Comparison of ENCODE assay signal across 17 cellular contexts in genomic region chr16:22162658-22163009, GRCh38. TPM values are rescaled to one million over a fixed set of nuclear protein-coding genes. Genes with fewer than 3 reads are reported as not detected.
DNase-seq lines count a peak whose midpoint lies in the region; ATAC-seq and TF ChIP-seq lines count a peak whose summit lies in the region.
"Had no signal": no experiment of that assay in that cellular context is flagged by ENCODE, and none has a peak within 500 bp of the region (broad histone marks: within the 10 kb centered on the region; RNA-seq: fewer than 3 reads in every experiment).

No MANE protein-coding gene starts in this region.

- TF ChIP-seq CTCF in left ventricle myocardium inferior (IDR thresholded peaks at IDR 0.05; ENCODE audit: borderline replicate concordance): no peak
- no peak for TF ChIP-seq CTCF in heart right ventricle (IDR thresholded peaks at IDR 0.05)
- no peak for TF ChIP-seq CTCF in coronary artery (IDR thresholded peaks at IDR 0.05)
- TF ChIP-seq CTCF in upper lobe of right lung (IDR thresholded peaks at IDR 0.05): no peak

- H3K9ac ChIP-seq in mesendoderm (ENCODE audit: low read length): peak overlapping the region; percentile 24

- H3K4me1 ChIP-seq in left ventricle myocardium inferior: peaks cover 5% of the 10 kb centered on the region
- peaks cover 0 to 7% (median 0%) of the 10 kb centered on the region in 9 donors for H3K4me1 ChIP-seq in heart right ventricle
- no peaks in the 10 kb centered on the region for H3K4me1 ChIP-seq in mesendoderm (ENCODE audit: control insufficient read depth, low read depth, low read length)
- H3K4me1 ChIP-seq in upper lobe of right lung: no peaks in the 10 kb centered on the region

- H3K18ac ChIP-seq in mesendoderm (ENCODE audit: low read length): no peak overlapping the region

- no peak for ATAC-seq in heart right ventricle
- ATAC-seq in upper lobe of right lung: no peak

- no peak overlapping the region for H2AK5ac ChIP-seq in mesendoderm (ENCODE audit: low read length)

- H3K23ac ChIP-seq in mesendoderm (ENCODE audit: low read length): no peak overlapping the region

- H3K36me3 ChIP-seq in left ventricle myocardium inferior (no peaks in the 10 kb centered on the region), heart right ventricle (no peaks in the 10 kb centered on the region), mesendoderm (ENCODE audit: control insufficient read depth, insufficient read depth, low read length) (no peaks in the 10 kb centered on the region), upper lobe of right lung (no peaks in the 10 kb centered on the region)
- H3K36me3 ChIP-seq: ovary, WERI-Rb-1 had no signal

- no peak overlapping the region for H4K8ac ChIP-seq in mesendoderm (ENCODE audit: low read depth, low read length)

- H3K27ac ChIP-seq in left ventricle myocardium inferior (replicated peaks) (no peak overlapping the region), heart right ventricle (no peak overlapping the region), coronary artery (no peak overlapping the region), mesendoderm (ENCODE audit: low read depth, low read length) (no peak overlapping the region), upper lobe of right lung (no peak overlapping the region)
- H3K27ac ChIP-seq: ovary, RWPE1, WERI-Rb-1 had no signal

- H2BK15ac ChIP-seq in mesendoderm (replicated peaks; ENCODE audit: low read depth): no peak overlapping the region

- H3K9me3 ChIP-seq in left ventricle myocardium inferior (replicated peaks) (peaks cover 11% of the 10 kb centered on the region), heart right ventricle (peaks cover 0 to 9% (median 0%) of the 10 kb centered on the region in 11 donors), upper lobe of right lung (no peaks in the 10 kb centered on the region)
- H3K9me3 ChIP-seq: ovary had no signal

- no peak overlapping the region for H2BK5ac ChIP-seq in mesendoderm (ENCODE audit: low read length)

- intact Hi-C loops in left ventricle myocardium inferior (cut with micrococcal nuclease) (no loop called here), heart right ventricle (cut with DNase I) (loop anchor here in 1 of 10 donors (10.0 kb wide), 1 partner anchor 58 kb away; no protein-coding TSS in a partner anchor), upper lobe of right lung (cut with DNase I) (no loop called here)

- no peak overlapping the region for H2BK120ac ChIP-seq in mesendoderm (ENCODE audit: low read depth, low read length)

- no peaks in the 10 kb centered on the region for H3K79me1 ChIP-seq in mesendoderm (ENCODE audit: low read length)

- H3K27me3 ChIP-seq in left ventricle myocardium inferior (ENCODE audit: low read depth) (peaks cover 35% of the 10 kb centered on the region), heart right ventricle (peaks cover 0 to 33% (median 31%) of the 10 kb centered on the region in 7 donors), mesendoderm (ENCODE audit: insufficient read depth, low read length, poor library complexity) (no peaks in the 10 kb centered on the region), upper lobe of right lung (peaks cover 25% of the 10 kb centered on the region)
- H3K27me3 ChIP-seq: ovary had no signal

- no peak overlapping the region for H4K5ac ChIP-seq in mesendoderm (ENCODE audit: low read length)

- H3K4ac ChIP-seq in mesendoderm (ENCODE audit: low read depth, low read length): no peak overlapping the region

- peak overlapping the region; percentile 25 for H3K4me2 ChIP-seq in mesendoderm (ENCODE audit: low read length)

- 29 to 30% methylated on average over 14 of the region's 14 CpGs for WGBS in heart right ventricle, 2 donors
- WGBS in mesendoderm (ENCODE audit: extremely low coverage, insufficient coverage, low lambda C conversion rate): no CpG with 5 or more reads among the region's 14 CpGs

- H3K56ac ChIP-seq in mesendoderm (ENCODE audit: low read length): no peak overlapping the region

- H3K4me3 ChIP-seq in left ventricle myocardium inferior: peak overlapping the region; percentile 46
- peak overlapping the region in 3 of 10 donors; percentile 18 to 26 (median 24) for H3K4me3 ChIP-seq in heart right ventricle
- H3K4me3 ChIP-seq in coronary artery: peak overlapping the region; percentile 47
- H3K4me3 ChIP-seq in mesendoderm (ENCODE audit: low read length): no peak overlapping the region
- H3K4me3 ChIP-seq in upper lobe of right lung: peak overlapping the region; percentile 13
- H3K4me3 ChIP-seq: ovary had no signal

- no peaks in the 10 kb centered on the region for H3K79me2 ChIP-seq in mesendoderm (ENCODE audit: control insufficient read depth, insufficient read depth, low read length)

- no peak for DNase-seq in left ventricle myocardium inferior
- DNase-seq in heart right ventricle: no peak
- DNase-seq in coronary artery (ENCODE audit: low spot score): no peak
- DNase-seq in mesendoderm: no peak
- DNase-seq in upper lobe of right lung: no peak
- no peak for DNase-seq in DMS 273 treated with DMSO at 0.1 percent for 48 hours (lab: John Stamatoyannopoulos, UW)
- DNase-seq in H4 (ENCODE audit: low spot score): no peak
- no peak for DNase-seq in epidermal melanocyte (ENCODE audit: insufficient read length, low spot score)
- DNase-seq: amygdala; EL; NCI-H226; ovary; stimulated activated naive B cell treated with anti-CD40 and anti-IgM and Interleukin-4, amounts not matched to agents 10 μg/mL and 1 μg/mL and 100 μg/mL, for 72 hours; WERI-Rb-1 had no signal

RNA-seq across cellular contexts. Expression of gene SDR42E2, which starts 0.3 kb away (rescaled TPM):
- 0.08 TPM for total RNA-seq in left ventricle myocardium inferior
- total RNA-seq in heart right ventricle: under 1 TPM in 1 of 10 donors, not detected in 9; 0.09 TPM
- under 1 TPM in 1 of 2 donors, not detected in 1; 0.15 TPM for polyA plus RNA-seq in heart right ventricle
- polyA plus RNA-seq in mesendoderm (2013, experiment 1 of 2): 0.01 TPM
- 0.03 TPM for polyA plus RNA-seq in mesendoderm (2013, experiment 2 of 2)
- 0.14 TPM for total RNA-seq in upper lobe of right lung
- total RNA-seq in H4 (2014; rRNA removed; shearing (Covaris generic)): not detected in 2 replicates
- total RNA-seq: LHCN-M2 had no signal
- polyA plus RNA-seq: AG04450 had no signal

RNA-seq across cellular contexts. Expression of gene EEF2K, which starts 43.4 kb away (rescaled TPM):
- 22.1 TPM for total RNA-seq in left ventricle myocardium inferior
- total RNA-seq in heart right ventricle: 10 to 100 TPM; 17.2 to 38.9 (median 23.2) TPM
- polyA plus RNA-seq in heart right ventricle: 10 to 100 TPM in 1 of 2 donors, 1 to 10 TPM in 1; 5.1 to 10.3 TPM
- 6.1 TPM for polyA plus RNA-seq in mesendoderm (2013, experiment 1 of 2)
- 5.5 TPM for polyA plus RNA-seq in mesendoderm (2013, experiment 2 of 2)
- total RNA-seq in upper lobe of right lung: 34.9 TPM
- 9.2 and 11.1 TPM in 2 replicates for total RNA-seq in H4 (2014; rRNA removed; shearing (Covaris generic))
